Comparison of ENCODE assay signal across 1 cellular context in genomic region chrX:140860718-140861117, GRCh38.
TF ChIP-seq lines count a peak whose summit lies in the region.

No MANE protein-coding gene starts in this region.

TF ChIP-seq in IMR-90, 13 proteins besides CTCF, POLR2A, EP300 and RAD21 (continued from another document):
- TF ChIP-seq NFE2L2 (IDR thresholded peaks at IDR 0.05; ENCODE audit: low read depth, low read length) = no peak
- no peak for TF ChIP-seq RCOR1 (IDR thresholded peaks at IDR 0.05; ENCODE audit: insufficient replicate concordance, low read length)
- TF ChIP-seq SMC3 (IDR thresholded peaks at IDR 0.05; ENCODE audit: low read depth, low read length) = no peak
- TF ChIP-seq, protein P1, sequence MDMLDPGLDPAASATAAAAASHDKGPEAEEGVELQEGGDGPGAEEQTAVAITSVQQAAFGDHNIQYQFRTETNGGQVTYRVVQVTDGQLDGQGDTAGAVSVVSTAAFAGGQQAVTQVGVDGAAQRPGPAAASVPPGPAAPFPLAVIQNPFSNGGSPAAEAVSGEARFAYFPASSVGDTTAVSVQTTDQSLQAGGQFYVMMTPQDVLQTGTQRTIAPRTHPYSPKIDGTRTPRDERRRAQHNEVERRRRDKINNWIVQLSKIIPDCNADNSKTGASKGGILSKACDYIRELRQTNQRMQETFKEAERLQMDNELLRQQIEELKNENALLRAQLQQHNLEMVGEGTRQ (IDR thresholded peaks at IDR 0.05; ENCODE audit: low read depth, low read length) = no peak
TF ChIP-seq in IMR-90: peak in this region for 0.
